Comparison of ENCODE assay signal across 15 cellular contexts in the genomic region with DNA sequence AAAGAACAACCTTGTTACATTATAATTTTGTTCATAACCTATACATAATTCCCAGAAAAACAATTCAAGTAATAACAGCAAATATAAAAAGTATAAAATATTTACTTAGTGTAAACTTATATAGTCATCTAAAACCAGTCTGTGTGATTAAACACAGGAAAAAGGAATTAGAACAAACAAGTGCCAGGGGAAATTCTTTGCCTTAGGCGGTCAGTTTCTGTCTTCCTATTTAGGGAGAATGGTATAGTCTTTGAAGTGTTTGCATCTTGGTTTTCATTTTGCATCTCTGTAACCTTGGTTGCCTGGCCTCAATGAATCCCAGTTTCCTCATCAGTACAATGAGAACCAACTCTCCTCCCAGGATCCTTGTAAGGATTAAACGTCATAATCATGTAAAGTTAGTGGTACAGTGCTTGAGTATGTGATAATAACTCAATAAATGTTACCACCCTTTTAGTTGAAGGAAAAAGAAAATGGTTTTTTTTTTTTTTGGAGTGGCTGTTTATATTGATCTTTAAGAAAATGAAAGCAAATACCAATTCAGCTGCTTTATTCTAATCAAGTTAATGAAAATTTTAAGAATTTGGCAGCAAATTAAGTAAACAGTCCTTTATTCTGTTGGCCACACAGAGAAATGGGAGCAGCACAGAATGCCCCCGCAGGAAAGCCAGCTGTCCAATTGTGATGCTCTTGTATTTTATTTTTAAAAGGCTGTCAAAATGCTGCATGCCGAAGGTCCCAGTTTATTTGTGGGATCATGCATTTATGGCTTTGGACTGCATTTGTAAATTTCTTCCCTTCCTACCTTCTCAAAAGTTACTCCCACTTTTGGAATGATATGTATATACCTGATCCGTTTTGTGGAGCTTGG.
"Had no signal": no experiment of that assay in that cellular context is flagged by ENCODE, and none has a peak within 500 bp of the region (broad histone marks: within the 10 kb centered on the region; RNA-seq: fewer than 3 reads in every experiment).

No MANE protein-coding gene starts in this region.

- ATAC-seq: activated CD8-positive, alpha-beta T cell treated with anti-CD3 and anti-CD28 coated beads, Interleukin-2, amount 10 ng/mL, durations not matched to agents 7 days and 5 days; gastrocnemius medialis; left lobe of liver; sciatic nerve had no signal

- H3K27ac Mint-ChIP-seq: activated CD4-positive, alpha-beta T cell treated with anti-CD3 and anti-CD28 coated beads, Interleukin-2, amount 10 ng/mL, durations not matched to agents 7 days and 5 days; activated CD8-positive, alpha-beta T cell treated with anti-CD3 and anti-CD28 coated beads, Interleukin-2, amount 10 ng/mL, durations not matched to agents 7 days and 5 days; nephron had no signal

- H3K4me3 Mint-ChIP-seq: activated CD4-positive, alpha-beta T cell treated with anti-CD3 and anti-CD28 coated beads, Interleukin-2, amount 10 ng/mL, durations not matched to agents 7 days and 5 days; activated CD8-positive, alpha-beta T cell treated with anti-CD3 and anti-CD28 coated beads, Interleukin-2, amount 10 ng/mL, durations not matched to agents 7 days and 5 days; nephron had no signal

- H3K9me3 Mint-ChIP-seq: activated CD4-positive, alpha-beta T cell treated with anti-CD3 and anti-CD28 coated beads, Interleukin-2, amount 10 ng/mL, durations not matched to agents 7 days and 5 days; activated naive CD4-positive, alpha-beta T cell treated with anti-CD3 and anti-CD28 coated beads, Interleukin-2, amount 50 U/mL, for 72 hours; nephron had no signal

- DNase-seq: activated CD4-positive, alpha-beta T cell treated with anti-CD3 and anti-CD28 coated beads, Interleukin-2, amount 10 ng/mL, durations not matched to agents 7 days and 5 days; activated CD4-positive, CD25-positive, alpha-beta regulatory T cell; activated CD8-positive, alpha-beta T cell treated with anti-CD3 and anti-CD28 coated beads, Interleukin-2, amount 10 ng/mL, durations not matched to agents 7 days and 5 days; activated gamma-delta T cell treated with Interleukin-2 at 50 U/mL for 16 hours; gastrocnemius medialis; head of caudate nucleus; kidney; stimulated activated CD4-positive, alpha-beta T cell treated with anti-CD3 and anti-CD28 coated beads, Interleukin-4, amount 100 ng/mL, for 24 hours; stimulated activated naive CD4-positive, alpha-beta T cell; thyroid gland had no signal

- H3K27me3 Mint-ChIP-seq: activated CD4-positive, alpha-beta T cell treated with anti-CD3 and anti-CD28 coated beads, Interleukin-2, amount 10 ng/mL, durations not matched to agents 7 days and 5 days had no signal

- H3K27ac ChIP-seq: gastrocnemius medialis, parathyroid adenoma, thyroid gland had no signal
